ENCODE assay signal across 9 cellular contexts in the genomic region with DNA sequence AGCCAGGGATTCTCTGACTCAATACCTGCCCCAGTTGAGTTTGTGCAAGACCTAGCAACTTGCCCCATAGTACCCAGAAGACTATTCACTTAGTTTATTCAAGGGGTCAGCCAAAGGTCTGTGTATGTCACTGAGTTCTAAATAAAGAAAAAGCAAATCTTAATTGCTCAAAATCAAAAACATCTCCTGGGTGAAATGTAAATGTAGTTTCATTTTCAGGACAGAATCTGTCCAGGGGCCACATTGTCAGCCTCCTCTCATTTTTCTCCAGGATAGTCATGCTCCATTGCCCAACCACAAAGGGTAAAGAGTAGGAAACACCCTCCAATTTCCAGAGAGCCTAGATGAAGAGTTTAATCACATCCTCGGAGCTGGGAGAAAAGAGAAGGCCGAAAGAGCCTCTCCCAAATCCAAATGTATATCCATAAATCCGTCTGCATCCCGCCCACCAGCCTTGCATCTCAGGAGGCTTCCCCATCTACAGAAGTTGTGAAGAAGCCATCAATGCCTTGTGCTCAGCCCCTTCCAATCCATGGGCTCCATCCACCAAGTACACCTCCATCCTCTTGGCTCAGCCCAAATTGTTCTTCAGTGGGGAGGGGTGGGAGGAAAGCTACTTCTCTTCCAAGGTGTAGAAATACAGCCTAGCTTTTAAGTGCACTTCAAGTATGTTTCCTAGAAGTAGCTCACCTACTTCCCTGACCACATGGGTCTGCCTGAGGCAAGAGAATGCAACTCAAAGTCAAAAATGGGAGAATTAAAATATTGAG. TPM values are rescaled to one million over a fixed set of nuclear protein-coding genes. Genes with fewer than 3 reads are reported as not detected.
DNase-seq lines count a peak whose midpoint lies in the region; ATAC-seq and TF ChIP-seq lines count a peak whose summit lies in the region.
"Had no signal": no experiment of that assay in that cellular context is flagged by ENCODE, and none has a peak within 500 bp of the region (broad histone marks: within the 10 kb centered on the region; RNA-seq: fewer than 3 reads in every experiment).

No MANE protein-coding gene starts in this region.

- CTCF ChIA-PET in activated B cell treated with CpG ODN at 0.5 μM for 24 hours (lab: Charles Lee), result no interaction called here

- POLR2A ChIA-PET in activated naive CD8-positive, alpha-beta T cell treated with anti-CD3 and anti-CD28 coated beads, Interleukin-2, amount 10 ng/mL, durations not matched to agents 7 days and 5 days (lab: Charles Lee), result no interaction called here
- POLR2A ChIA-PET in activated B cell treated with CpG ODN at 0.5 μM for 24 hours (lab: Charles Lee), result interaction anchor here (0.9 to 1.6 kb wide), 4 partner anchors 8 to 29 kb away, joined by 3 to 11 read pairs (median 4); no protein-coding TSS in a partner anchor

- intact Hi-C loops in activated B cell treated with CpG ODN at 0.5 μM for 24 hours (cut with micrococcal nuclease) (no loop called here), left ventricle myocardium inferior (cut with micrococcal nuclease) (no loop called here), upper lobe of right lung (cut with DNase I) (no loop called here)

- peaks cover 42% of the 10 kb centered on the region for H3K36me3 Mint-ChIP-seq in activated naive CD8-positive, alpha-beta T cell treated with anti-CD3 and anti-CD28 coated beads, Interleukin-2, amount 10 ng/mL, durations not matched to agents 7 days and 5 days
- H3K36me3 Mint-ChIP-seq in activated naive CD8-positive, alpha-beta T cell treated with anti-CD3 and anti-CD28 coated beads, Interleukin-2, amount 50 U/mL, for 24 hours (ENCODE audit: low read depth), result peaks cover 2% of the 10 kb centered on the region
- H3K36me3 Mint-ChIP-seq in activated B cell treated with CpG ODN at 0.5 μM for 24 hours (ENCODE audit: low read depth), result peaks cover 78% of the 10 kb centered on the region

- no peak for DNase-seq in activated naive CD8-positive, alpha-beta T cell treated with anti-CD3 and anti-CD28 coated beads, Interleukin-2, amount 10 ng/mL, durations not matched to agents 7 days and 5 days
- no peak for DNase-seq in activated naive CD8-positive, alpha-beta T cell treated with anti-CD3 and anti-CD28 coated beads, Interleukin-2, amount 50 U/mL, for 24 hours
- no peak for DNase-seq in activated B cell treated with CpG ODN at 0.5 μM for 24 hours
- DNase-seq in left ventricle myocardium inferior, result no peak
- DNase-seq in upper lobe of right lung, result no peak
- no peak for DNase-seq in NCI-H510A (lab: John Stamatoyannopoulos, UW)
- DNase-seq in epidermal melanocyte (ENCODE audit: insufficient read length, low spot score), result no peak
- DNase-seq in DMS153 treated with DMSO at 0.1 percent for 48 hours (lab: John Stamatoyannopoulos, UW; ENCODE audit: unreplicated experiment), result no peak
- DNase-seq: NCI-H446 had no signal

- H3K27me3 ChIP-seq in left ventricle myocardium inferior (ENCODE audit: low read depth) (no peaks in the 10 kb centered on the region), upper lobe of right lung (no peaks in the 10 kb centered on the region)

- H3K27ac ChIP-seq in left ventricle myocardium inferior (replicated peaks) (peak overlapping the region; percentile 68), upper lobe of right lung (peak overlapping the region; percentile 52)

- H3K9me3 ChIP-seq in left ventricle myocardium inferior (replicated peaks) (no peaks in the 10 kb centered on the region), upper lobe of right lung (no peaks in the 10 kb centered on the region)

- no peaks in the 10 kb centered on the region for H3K36me3 ChIP-seq in left ventricle myocardium inferior
- no peaks in the 10 kb centered on the region for H3K36me3 ChIP-seq in upper lobe of right lung

- peaks cover 52% of the 10 kb centered on the region for H3K4me1 Mint-ChIP-seq in activated naive CD8-positive, alpha-beta T cell treated with anti-CD3 and anti-CD28 coated beads, Interleukin-2, amount 10 ng/mL, durations not matched to agents 7 days and 5 days
- peaks cover 73% of the 10 kb centered on the region for H3K4me1 Mint-ChIP-seq in activated naive CD8-positive, alpha-beta T cell treated with anti-CD3 and anti-CD28 coated beads, Interleukin-2, amount 50 U/mL, for 24 hours
- peaks cover 93% of the 10 kb centered on the region for H3K4me1 Mint-ChIP-seq in activated B cell treated with CpG ODN at 0.5 μM for 24 hours

- TF ChIP-seq CTCF in activated B cell treated with CpG ODN at 0.5 μM for 24 hours (IDR thresholded peaks at IDR 0.05) (no peak), left ventricle myocardium inferior (IDR thresholded peaks at IDR 0.05; ENCODE audit: borderline replicate concordance) (no peak), upper lobe of right lung (IDR thresholded peaks at IDR 0.05) (no peak)

- peaks cover 2% of the 10 kb centered on the region for H3K9me3 Mint-ChIP-seq in activated naive CD8-positive, alpha-beta T cell treated with anti-CD3 and anti-CD28 coated beads, Interleukin-2, amount 10 ng/mL, durations not matched to agents 7 days and 5 days
- no peaks in the 10 kb centered on the region for H3K9me3 Mint-ChIP-seq in activated naive CD8-positive, alpha-beta T cell treated with anti-CD3 and anti-CD28 coated beads, Interleukin-2, amount 50 U/mL, for 24 hours
- H3K9me3 Mint-ChIP-seq in activated B cell treated with CpG ODN at 0.5 μM for 24 hours, result no peaks in the 10 kb centered on the region

- H3K4me3 ChIP-seq in left ventricle myocardium inferior (no peak overlapping the region), upper lobe of right lung (no peak overlapping the region)

- H3K27ac Mint-ChIP-seq in activated naive CD8-positive, alpha-beta T cell treated with anti-CD3 and anti-CD28 coated beads, Interleukin-2, amount 10 ng/mL, durations not matched to agents 7 days and 5 days, result peak overlapping the region; percentile 39
- H3K27ac Mint-ChIP-seq in activated naive CD8-positive, alpha-beta T cell treated with anti-CD3 and anti-CD28 coated beads, Interleukin-2, amount 50 U/mL, for 24 hours, result no peak overlapping the region
- H3K27ac Mint-ChIP-seq in activated B cell treated with CpG ODN at 0.5 μM for 24 hours, result peak overlapping the region; percentile 83

- H3K4me1 ChIP-seq in left ventricle myocardium inferior (peaks cover 74% of the 10 kb centered on the region), upper lobe of right lung (peaks cover 31% of the 10 kb centered on the region)

- no peak for ATAC-seq in activated naive CD8-positive, alpha-beta T cell treated with anti-CD3 and anti-CD28 coated beads, Interleukin-2, amount 10 ng/mL, durations not matched to agents 7 days and 5 days (ENCODE audit: low read depth)
- ATAC-seq in activated naive CD8-positive, alpha-beta T cell treated with anti-CD3 and anti-CD28 coated beads, Interleukin-2, amount 50 U/mL, for 24 hours, result no peak
- peak; percentile 22 for ATAC-seq in activated B cell treated with CpG ODN at 0.5 μM for 24 hours (ENCODE audit: low read depth)
- ATAC-seq in upper lobe of right lung, result peak; percentile 58

- H3K4me3 Mint-ChIP-seq in activated naive CD8-positive, alpha-beta T cell treated with anti-CD3 and anti-CD28 coated beads, Interleukin-2, amount 10 ng/mL, durations not matched to agents 7 days and 5 days, result peak overlapping the region; percentile 50
- no peak overlapping the region for H3K4me3 Mint-ChIP-seq in activated naive CD8-positive, alpha-beta T cell treated with anti-CD3 and anti-CD28 coated beads, Interleukin-2, amount 50 U/mL, for 24 hours
- H3K4me3 Mint-ChIP-seq in activated B cell treated with CpG ODN at 0.5 μM for 24 hours, result peak overlapping the region; percentile 48

- H3K27me3 Mint-ChIP-seq in activated naive CD8-positive, alpha-beta T cell treated with anti-CD3 and anti-CD28 coated beads, Interleukin-2, amount 10 ng/mL, durations not matched to agents 7 days and 5 days, result peaks cover 4% of the 10 kb centered on the region
- H3K27me3 Mint-ChIP-seq in activated naive CD8-positive, alpha-beta T cell treated with anti-CD3 and anti-CD28 coated beads, Interleukin-2, amount 50 U/mL, for 24 hours, result no peaks in the 10 kb centered on the region
- no peaks in the 10 kb centered on the region for H3K27me3 Mint-ChIP-seq in activated B cell treated with CpG ODN at 0.5 μM for 24 hours

RNA-seq across cellular contexts. Expression of a gene that starts 26.9 kb away (rescaled TPM):
- 10 to 100 TPM; 28.3 to 29.0 TPM for total RNA-seq in activated naive CD8-positive, alpha-beta T cell treated with anti-CD3 and anti-CD28 coated beads, Interleukin-2, amount 10 ng/mL, durations not matched to agents 7 days and 5 days
- 115 and 136 TPM in 2 replicates for total RNA-seq in activated B cell treated with CpG ODN at 0.5 μM for 24 hours
- total RNA-seq in left ventricle myocardium inferior, result 17.7 TPM
- total RNA-seq in upper lobe of right lung, result 10.6 TPM

Comparison
In these comparisons a context has a peak if more than half of its experiments do, and no peak if none do; other contexts are left out.
1. ATAC-seq: peak in activated B cell treated with CpG ODN at 0.5 μM for 24 hours (single experiment) and upper lobe of right lung (single experiment); none in activated naive CD8-positive, alpha-beta T cell treated with anti-CD3 and anti-CD28 coated beads, Interleukin-2, amount 10 ng/mL, durations not matched to agents 7 days and 5 days (single experiment) and activated naive CD8-positive, alpha-beta T cell treated with anti-CD3 and anti-CD28 coated beads, Interleukin-2, amount 50 U/mL, for 24 hours (single experiment).